Comparison of ENCODE assay signal across 21 cellular contexts in genomic region chr12:48414046-48414445, GRCh38. TPM values are rescaled to one million over a fixed set of nuclear protein-coding genes. Genes with fewer than 3 reads are reported as not detected.
DNase-seq lines count a peak whose midpoint lies in the region; ATAC-seq and TF ChIP-seq lines count a peak whose summit lies in the region.
"Had no signal": no experiment of that assay in that cellular context is flagged by ENCODE, and none has a peak within 500 bp of the region (broad histone marks: within the 10 kb centered on the region; RNA-seq: fewer than 3 reads in every experiment).

No MANE protein-coding gene starts in this region.

- ATAC-seq in right lobe of liver (peak; percentile 61 to 91 (median 76)), GM18520 (IDR thresholded peaks at IDR 0.05; ENCODE audit: unreplicated experiment) (no peak), GM21529 (IDR thresholded peaks at IDR 0.05; ENCODE audit: unreplicated experiment) (no peak)
- ATAC-seq: naive thymus-derived CD8-positive, alpha-beta T cell; Panc1; stimulated activated memory B cell treated with anti-CD40 and anti-IgM and Interleukin-4, amounts not matched to agents 10 μg/mL and 1 μg/mL and 100 μg/mL, for 72 hours had no signal

- H3K9ac ChIP-seq in smooth muscle cell (ENCODE audit: low read depth), result no peak overlapping the region

- intact Hi-C loops in right lobe of liver (cut with DNase I), result no loop called here

- no peak overlapping the region for H3K4me3 ChIP-seq in fibroblast of villous mesenchyme (ENCODE audit: low read depth, low read length)
- H3K4me3 ChIP-seq in right lobe of liver, result no peak overlapping the region
- H3K4me3 ChIP-seq in smooth muscle cell, result no peak overlapping the region
- H3K4me3 ChIP-seq: lung had no signal

- DNase-seq in fibroblast of villous mesenchyme (ENCODE audit: low read depth) (peak; percentile 65), right lobe of liver (no peak), smooth muscle cell (lab: John Stamatoyannopoulos, UW; ENCODE audit: unreplicated experiment) (no peak), GF-D8 (lab: John Stamatoyannopoulos, UW) (no peak)
- no peak for DNase-seq in stimulated activated naive CD4-positive, alpha-beta T cell treated with Interleukin-2 at 50 U/mL for 16 hours (lab: John Stamatoyannopoulos, UW)
- DNase-seq: activated effector memory CD4-positive, alpha-beta T cell treated with Interleukin-2 at 50 U/mL for 16 hours; CD4-positive, CD25-positive, alpha-beta regulatory T cell; endodermal cell; foreskin fibroblast; naive thymus-derived CD8-positive, alpha-beta T cell; NCI-H1436; stimulated activated CD4-positive, alpha-beta T cell treated with anti-CD3 and anti-CD28 coated beads, Interleukin-15, amount 100 ng/mL, for 24 hours had no signal

- H4K20me1 ChIP-seq in smooth muscle cell (ENCODE audit: low read depth), result no peaks in the 10 kb centered on the region

- WGBS in right lobe of liver (ENCODE audit: insufficient coverage, low coverage, low lambda C conversion rate, missing lambda C conversion rate), result 46% methylated on average over 4 of the region's 4 CpGs
- 33% methylated on average over 4 of the region's 4 CpGs for WGBS in smooth muscle cell (ENCODE audit: low lambda C conversion rate)

- H3K27me3 ChIP-seq in right lobe of liver (no peaks in the 10 kb centered on the region), smooth muscle cell (ENCODE audit: low read depth) (no peaks in the 10 kb centered on the region)

- peaks cover 17% of the 10 kb centered on the region for H3F3A ChIP-seq in smooth muscle cell (ENCODE audit: low read depth)

- H3K4me2 ChIP-seq in smooth muscle cell, result peak overlapping the region; percentile 63

- no peak for TF ChIP-seq CTCF in fibroblast of villous mesenchyme (IDR thresholded peaks at IDR 0.05; ENCODE audit: insufficient read depth, low read depth, low read length)
- no peak for TF ChIP-seq CTCF in right lobe of liver (IDR thresholded peaks at IDR 0.05)
- TF ChIP-seq CTCF in smooth muscle cell (IDR thresholded peaks at IDR 0.05; ENCODE audit: borderline replicate concordance, insufficient read depth, poor library complexity, severe bottlenecking), result no peak

- H3K4me1 ChIP-seq in right lobe of liver (no peaks in the 10 kb centered on the region), smooth muscle cell (ENCODE audit: low read depth) (peaks cover 4% of the 10 kb centered on the region)

- no peaks in the 10 kb centered on the region for H3K79me2 ChIP-seq in smooth muscle cell (ENCODE audit: low read depth)

- no peak for TF ChIP-seq POLR2A in right lobe of liver (IDR thresholded peaks at IDR 0.05)

- H3K9me3 ChIP-seq in right lobe of liver (no peaks in the 10 kb centered on the region), smooth muscle cell (replicated peaks; ENCODE audit: low read depth) (no peaks in the 10 kb centered on the region)

- no peak overlapping the region for H2AFZ ChIP-seq in smooth muscle cell (ENCODE audit: low read depth)

- H3K27ac ChIP-seq in angular gyrus (ENCODE audit: low read depth, low read length), result peak overlapping the region; percentile 80
- H3K27ac ChIP-seq in right lobe of liver, result no peak overlapping the region
- peak overlapping the region; percentile 76 for H3K27ac ChIP-seq in smooth muscle cell (ENCODE audit: low read depth)

- H3K36me3 ChIP-seq in right lobe of liver, result no peaks in the 10 kb centered on the region
- H3K36me3 ChIP-seq in smooth muscle cell (ENCODE audit: low read depth), result no peaks in the 10 kb centered on the region

RNA-seq across cellular contexts. Expression of gene ANP32D, which starts 58.3 kb away (rescaled TPM):
- total RNA-seq in fibroblast of villous mesenchyme (not detected in 2 replicates), right lobe of liver (not detected), smooth muscle cell (not detected in 2 replicates)
- polyA plus RNA-seq in smooth muscle cell, result not detected in 2 replicates
- total RNA-seq: CD4-positive, CD25-positive, alpha-beta regulatory T cell; endodermal cell; HT1080; naive thymus-derived CD8-positive, alpha-beta T cell; progenitor cell of endocrine pancreas had no signal
- polyA plus RNA-seq: adipose tissue; CD4-positive, CD25-positive, alpha-beta regulatory T cell; naive thymus-derived CD8-positive, alpha-beta T cell had no signal

Comparison
In these comparisons a context has a peak if more than half of its experiments do, and no peak if none do; other contexts are left out.
1. H3K27ac ChIP-seq: peak in angular gyrus (single experiment) and smooth muscle cell (single experiment); none in right lobe of liver (0 of 3).
2. ATAC-seq: peak in right lobe of liver (4 of 4); none in GM18520 (single experiment) and GM21529 (single experiment).